16 cellular contexts compared by ENCODE assay signal in the genomic region with DNA sequence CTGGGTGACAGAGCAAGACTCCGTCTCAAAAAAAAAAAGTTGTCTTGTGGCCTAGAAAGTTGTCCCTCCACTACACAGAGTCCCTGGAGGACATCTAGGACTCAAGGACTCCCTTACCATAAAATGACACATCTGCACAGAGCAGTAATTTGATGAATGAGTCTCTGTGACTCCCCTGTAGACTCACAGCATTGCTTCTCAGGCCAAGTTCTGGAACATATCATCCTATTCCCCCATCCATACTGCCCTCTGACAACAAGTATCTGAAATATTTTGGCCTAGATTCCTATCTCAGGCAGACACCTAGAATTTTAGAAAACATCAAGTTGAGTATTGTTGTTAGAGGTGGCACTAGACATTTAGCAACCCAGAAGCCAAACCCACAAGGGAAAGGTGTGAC.
"Had no signal": no experiment of that assay in that cellular context is flagged by ENCODE, and none has a peak within 500 bp of the region (broad histone marks: within the 10 kb centered on the region; RNA-seq: fewer than 3 reads in every experiment).

No MANE protein-coding gene starts in this region.

- H3K4me1 ChIP-seq: heart left ventricle, parathyroid adenoma, right atrium auricular region, vagina had no signal

- H3K36me3 ChIP-seq: cardiac muscle cell, heart left ventricle, right atrium auricular region, transverse colon, vagina, WERI-Rb-1 had no signal

- H2AFZ ChIP-seq: parathyroid adenoma had no signal

- H3K79me2 ChIP-seq: parathyroid adenoma had no signal

- H3K4me3 ChIP-seq: cardiac muscle cell, heart left ventricle, right atrium auricular region, transverse colon, vagina had no signal

- DNase-seq: activated CD4-positive, alpha-beta T cell treated with anti-CD3 and anti-CD28 coated beads, Interleukin-2, amount 50 U/mL, for 48 hours; activated naive CD4-positive, alpha-beta T cell treated with anti-CD3 and anti-CD28 coated beads for 36 hours; heart left ventricle; left colon; naive thymus-derived CD4-positive, alpha-beta T cell; stimulated activated CD4-positive, alpha-beta T cell treated with anti-CD3 and anti-CD28 coated beads, Interleukin-15, amount 100 ng/mL, for 24 hours; stimulated activated CD4-positive, alpha-beta T cell treated with anti-CD3 and anti-CD28 coated beads, Interleukin-4, amount 100 ng/mL, for 1 hour; stimulated activated naive CD4-positive, alpha-beta T cell treated with Interleukin-2 at 50 U/mL for 16 hours; T-helper 17 cell; transverse colon; WERI-Rb-1 had no signal

- H3K27ac ChIP-seq: cardiac muscle cell, heart left ventricle, parathyroid adenoma, right atrium auricular region, vagina, WERI-Rb-1 had no signal

- H3K27me3 ChIP-seq: cardiac muscle cell, heart left ventricle, right atrium auricular region, transverse colon, vagina had no signal

- ATAC-seq: activated T-helper 17 cell treated with anti-CD3 and anti-CD28 coated beads, Interleukin-2, amount 50 U/mL, for 72 hours; heart left ventricle; naive thymus-derived CD4-positive, alpha-beta T cell; T-helper 17 cell had no signal

- H3K9me3 ChIP-seq: heart left ventricle, right atrium auricular region, transverse colon, vagina had no signal
